In genomic region chr5:150209020-150209635, GRCh38 we compare ENCODE assay signal across 8 cellular contexts. TPM values are rescaled to one million over a fixed set of nuclear protein-coding genes. Genes with fewer than 3 reads are reported as not detected.
A peak's percentile ranks its signal among the peaks of the same experiment; 100 is the strongest.
DNase-seq lines count a peak whose midpoint lies in the region; ATAC-seq and TF ChIP-seq lines count a peak whose summit lies in the region.

No MANE protein-coding gene starts in this region.

- no peaks in the 10 kb centered on the region for H4K20me1 ChIP-seq in Loucy (ENCODE audit: insufficient read depth, low read length, poor library complexity, severe bottlenecking)

- H2AFZ ChIP-seq in Loucy (ENCODE audit: low read length) = peak overlapping the region; percentile 57

- H3K27me3 ChIP-seq in CD8-positive, alpha-beta T cell (ENCODE audit: insufficient read depth, low read length) = no peaks in the 10 kb centered on the region
- no peaks in the 10 kb centered on the region for H3K27me3 ChIP-seq in Loucy (ENCODE audit: insufficient read depth, low read length, poor library complexity, severe bottlenecking)
- no peaks in the 10 kb centered on the region for H3K27me3 ChIP-seq in naive thymus-derived CD4-positive, alpha-beta T cell (ENCODE audit: control insufficient read depth in 2 of 2, insufficient read depth in 2 of 2, low read length in 2 of 2)

- POLR2A ChIA-PET in CD8-positive, alpha-beta T cell (lab: Charles Lee) = interaction anchor here (0.8 to 1.2 kb wide), 2 partner anchors 12 to 50 kb away, joined by 3 read pairs; no protein-coding TSS in a partner anchor
- POLR2A ChIA-PET in MCF 10A (lab: Yijun Ruan, JAX) = interaction anchor here (1.1 kb wide), 1 partner anchor 111 kb away, joined by 3 read pairs; no protein-coding TSS in a partner anchor
- POLR2A ChIA-PET in naive thymus-derived CD4-positive, alpha-beta T cell (lab: Charles Lee) = no interaction called here

- H3K9me3 Mint-ChIP-seq in CD8-positive, alpha-beta T cell = no peaks in the 10 kb centered on the region
- H3K9me3 Mint-ChIP-seq in MCF 10A (ENCODE audit: unreplicated experiment) (no peaks in the 10 kb centered on the region), glutamatergic neuron (ENCODE audit: unreplicated experiment) (peaks cover 3% of the 10 kb centered on the region)
- peaks cover 0 to 4% (median 0%) of the 10 kb centered on the region in 11 donors for H3K9me3 Mint-ChIP-seq in naive thymus-derived CD4-positive, alpha-beta T cell

- no peaks in the 10 kb centered on the region for H3K9me3 ChIP-seq in CD8-positive, alpha-beta T cell (ENCODE audit: low read length)
- H3K9me3 ChIP-seq in Loucy (ENCODE audit: insufficient read depth, low read depth, low read length) = no peaks in the 10 kb centered on the region
- no peaks in the 10 kb centered on the region for H3K9me3 ChIP-seq in naive thymus-derived CD4-positive, alpha-beta T cell (ENCODE audit: control insufficient read depth in 2 of 3, low read length in 3 of 3)

- H3K36me3 Mint-ChIP-seq in CD8-positive, alpha-beta T cell = no peaks in the 10 kb centered on the region
- H3K36me3 Mint-ChIP-seq in MCF 10A (ENCODE audit: insufficient read depth, unreplicated experiment) = peaks cover 4% of the 10 kb centered on the region
- no peaks in the 10 kb centered on the region for H3K36me3 Mint-ChIP-seq in naive thymus-derived CD4-positive, alpha-beta T cell
- H3K36me3 Mint-ChIP-seq in glutamatergic neuron (ENCODE audit: unreplicated experiment) = no peaks in the 10 kb centered on the region

- DNase-seq in CD8-positive, alpha-beta T cell = peak in 6 of 7 experiments; percentile 16 to 73 (median 34)
- DNase-seq in MCF 10A (ENCODE audit: unreplicated experiment) (peak; percentile 83), midbrain (lab: John Stamatoyannopoulos, UW) (no peak), T1000 (lab: John Stamatoyannopoulos, UW) (no peak), NCI-H774 (lab: John Stamatoyannopoulos, UW) (no peak), glutamatergic neuron (no peak)
- peak in 2 of 9 donors; percentile 11 to 12 for DNase-seq in naive thymus-derived CD4-positive, alpha-beta T cell

- peak overlapping the region; percentile 4 for H3K9ac ChIP-seq in Loucy (ENCODE audit: low read depth, low read length, poor library complexity, severe bottlenecking)

- H3K27me3 Mint-ChIP-seq in CD8-positive, alpha-beta T cell (ENCODE audit: low read depth) = peaks cover 6% of the 10 kb centered on the region
- H3K27me3 Mint-ChIP-seq in MCF 10A (ENCODE audit: insufficient read depth, unreplicated experiment) = no peaks in the 10 kb centered on the region
- H3K27me3 Mint-ChIP-seq in naive thymus-derived CD4-positive, alpha-beta T cell = peaks cover 10 to 24% (median 14%) of the 10 kb centered on the region in 5 donors
- H3K27me3 Mint-ChIP-seq in glutamatergic neuron (ENCODE audit: unreplicated experiment) = peaks cover 9% of the 10 kb centered on the region

- H3K4me3 ChIP-seq in CD8-positive, alpha-beta T cell (ENCODE audit: low read depth, low read length) = peak overlapping the region; percentile 49
- peak overlapping the region; percentile 48 for H3K4me3 ChIP-seq in Loucy (ENCODE audit: low read length, poor library complexity, severe bottlenecking)
- H3K4me3 ChIP-seq in naive thymus-derived CD4-positive, alpha-beta T cell (ENCODE audit: low read length) = peak overlapping the region; percentile 25

- peak overlapping the region; percentile 60 for H3K4me3 Mint-ChIP-seq in CD8-positive, alpha-beta T cell
- H3K4me3 Mint-ChIP-seq in MCF 10A (ENCODE audit: unreplicated experiment) (no peak overlapping the region), glutamatergic neuron (ENCODE audit: unreplicated experiment) (no peak overlapping the region)
- H3K4me3 Mint-ChIP-seq in naive thymus-derived CD4-positive, alpha-beta T cell = peak overlapping the region in 9 of 10 donors; percentile 10 to 71 (median 42)

- intact Hi-C loops in CD8-positive, alpha-beta T cell (cut with DNase I, micrococcal nuclease) = no loop called here
- intact Hi-C loops in MCF 10A (cut with micrococcal nuclease) = no loop called here
- intact Hi-C loops in naive thymus-derived CD4-positive, alpha-beta T cell (cut with micrococcal nuclease) = no loop called here

- no peaks in the 10 kb centered on the region for H3K36me3 ChIP-seq in CD8-positive, alpha-beta T cell (ENCODE audit: insufficient read depth, low read length)
- no peaks in the 10 kb centered on the region for H3K36me3 ChIP-seq in Loucy (ENCODE audit: insufficient read depth, low read length)
- no peaks in the 10 kb centered on the region for H3K36me3 ChIP-seq in naive thymus-derived CD4-positive, alpha-beta T cell (ENCODE audit: control insufficient read depth in 2 of 3, insufficient read depth in 3 of 3, low read length in 3 of 3)

- H3K4me2 ChIP-seq in Loucy (ENCODE audit: low read depth, low read length, poor library complexity, severe bottlenecking) = peak overlapping the region; percentile 69

- peak; percentile 77 for ATAC-seq in CD8-positive, alpha-beta T cell
- ATAC-seq in naive thymus-derived CD4-positive, alpha-beta T cell = peak; percentile 56

- CTCF ChIA-PET in CD8-positive, alpha-beta T cell (lab: Charles Lee) = interaction anchor here (1.6 kb wide), 2 partner anchors 10 to 49 kb away, joined by 5 to 7 read pairs; no protein-coding TSS in a partner anchor
- CTCF ChIA-PET in MCF 10A (lab: Yijun Ruan, JAX) = interaction anchor here (1.0 to 1.9 kb wide), 3 partner anchors 12 to 141 kb away, joined by 3 to 5 read pairs (median 3); no protein-coding TSS in a partner anchor
- CTCF ChIA-PET in naive thymus-derived CD4-positive, alpha-beta T cell (lab: Charles Lee) = no interaction called here

- peaks cover 37% of the 10 kb centered on the region for H3K4me1 Mint-ChIP-seq in CD8-positive, alpha-beta T cell (ENCODE audit: low read depth)
- peaks cover 13% of the 10 kb centered on the region for H3K4me1 Mint-ChIP-seq in MCF 10A (ENCODE audit: insufficient read depth, unreplicated experiment)
- peaks cover 11 to 20% (median 13%) of the 10 kb centered on the region in 7 donors for H3K4me1 Mint-ChIP-seq in naive thymus-derived CD4-positive, alpha-beta T cell
- H3K4me1 Mint-ChIP-seq in glutamatergic neuron (ENCODE audit: low read depth, unreplicated experiment) = no peaks in the 10 kb centered on the region

- H3F3A ChIP-seq in Loucy (ENCODE audit: low read depth) = no peaks in the 10 kb centered on the region

- no peak overlapping the region for H3K27ac Mint-ChIP-seq in CD8-positive, alpha-beta T cell
- H3K27ac Mint-ChIP-seq in MCF 10A (ENCODE audit: low read depth, unreplicated experiment) (peak overlapping the region; percentile 63), glutamatergic neuron (ENCODE audit: unreplicated experiment) (no peak overlapping the region)
- peak overlapping the region in 1 of 9 donors; percentile 42 for H3K27ac Mint-ChIP-seq in naive thymus-derived CD4-positive, alpha-beta T cell

- no peak overlapping the region for H3K27ac ChIP-seq in CD8-positive, alpha-beta T cell (ENCODE audit: low read depth, low read length)
- H3K27ac ChIP-seq in naive thymus-derived CD4-positive, alpha-beta T cell (ENCODE audit: low read depth, low read length) = no peak overlapping the region

- peaks cover 42% of the 10 kb centered on the region for H3K4me1 ChIP-seq in CD8-positive, alpha-beta T cell (ENCODE audit: insufficient read depth, low read length)
- peaks cover 25% of the 10 kb centered on the region for H3K4me1 ChIP-seq in Loucy (ENCODE audit: insufficient read depth, low read length, poor library complexity, severe bottlenecking)
- peaks cover 7 to 12% of the 10 kb centered on the region in 2 donors for H3K4me1 ChIP-seq in naive thymus-derived CD4-positive, alpha-beta T cell (ENCODE audit: control insufficient read depth in 2 of 2, insufficient read depth in 2 of 2, low read length in 2 of 2)

- BruUV-seq in MCF 10A (replicated peaks; lab: Mats Ljungman, UMichigan) = no TSS peak

- no peak for TF ChIP-seq CTCF in CD8-positive, alpha-beta T cell (IDR thresholded peaks at IDR 0.05)
- TF ChIP-seq CTCF in Loucy (conservative IDR thresholded peaks at IDR 0.05; ENCODE audit: low read length) (peak; percentile 17; the same call in 1 of the 2 replicates), MCF 10A (IDR thresholded peaks at IDR 0.05; ENCODE audit: unreplicated experiment) (no peak), glutamatergic neuron (IDR thresholded peaks at IDR 0.05; ENCODE audit: partially characterized antibody, unreplicated experiment) (no peak)

- no peaks in the 10 kb centered on the region for H3K9me2 ChIP-seq in Loucy (replicated peaks; ENCODE audit: low read depth, low read length)

- no peaks in the 10 kb centered on the region for H3K79me2 ChIP-seq in Loucy (ENCODE audit: insufficient read depth, low read length)

RNA-seq across cellular contexts. Expression of gene SLC6A7, which starts 19.3 kb away (rescaled TPM):
- total RNA-seq in CD8-positive, alpha-beta T cell = not detected
- total RNA-seq in MCF 10A (2022) (not detected in 2 replicates), glutamatergic neuron (ENCODE audit: unreplicated experiment) (not detected)
- not detected for total RNA-seq in naive thymus-derived CD4-positive, alpha-beta T cell
- not detected for polyA plus RNA-seq in naive thymus-derived CD4-positive, alpha-beta T cell

RNA-seq across cellular contexts. Expression of gene CDX1, which starts 42.5 kb away (rescaled TPM):
- total RNA-seq in CD8-positive, alpha-beta T cell = not detected
- total RNA-seq in MCF 10A (2022) (not detected in 2 replicates), glutamatergic neuron (ENCODE audit: unreplicated experiment) (not detected)
- not detected for total RNA-seq in naive thymus-derived CD4-positive, alpha-beta T cell
- polyA plus RNA-seq in naive thymus-derived CD4-positive, alpha-beta T cell = not detected

RNA-seq across cellular contexts. Expression of gene PDGFRB, which starts 53.5 kb away (rescaled TPM):
- total RNA-seq in CD8-positive, alpha-beta T cell = under 1 TPM in 1 of 2 experiments, not detected in 1; 0.05 TPM
- 0.07 and 0.63 TPM in 2 replicates for total RNA-seq in MCF 10A (2022)
- total RNA-seq in naive thymus-derived CD4-positive, alpha-beta T cell = 1 to 10 TPM in 2 of 5 experiments, under 1 TPM in 1, not detected in 2; 0.64 to 8.5 (median 5.1) TPM
- under 1 TPM in 1 of 2 donors, not detected in 1; 0.37 TPM for polyA plus RNA-seq in naive thymus-derived CD4-positive, alpha-beta T cell
- total RNA-seq in glutamatergic neuron (ENCODE audit: unreplicated experiment) = 2.9 TPM

Comparison
In these comparisons a context has a peak if more than half of its experiments do, and no peak if none do; other contexts are left out.
1. DNase-seq: peak in CD8-positive, alpha-beta T cell (6 of 7) and MCF 10A (single experiment); none in midbrain (single experiment), T1000 (single experiment), NCI-H774 (single experiment) and glutamatergic neuron (single experiment).
2. H3K4me3 Mint-ChIP-seq: peak in CD8-positive, alpha-beta T cell (single experiment) and naive thymus-derived CD4-positive, alpha-beta T cell (9 of 10); none in MCF 10A (single experiment) and glutamatergic neuron (single experiment).
3. Peak in every context shown above with its lines, with median percentiles within 50 percentile points of each other: H3K4me3 ChIP-seq.